ENCODE assay signal across 1 cellular context in genomic region chr2:37588316-37588777, GRCh38.
TF ChIP-seq lines count a peak whose summit lies in the region.

No MANE protein-coding gene starts in this region.

TF ChIP-seq in GM12878, 131 proteins besides CTCF, POLR2A, EP300 and RAD21 (continued from another document):
- peak; percentile 62 for TF ChIP-seq PKNOX1 (IDR thresholded peaks at IDR 0.05)
- TF ChIP-seq ZBED1 (IDR thresholded peaks at IDR 0.05; ENCODE audit: borderline replicate concordance): no peak; the same call in 1 of the 2 replicates
- no peak; the same call in 1 of the 2 replicates for TF ChIP-seq NBN (IDR thresholded peaks at IDR 0.05)
- no peak for TF ChIP-seq NFYA (IDR thresholded peaks at IDR 0.05; ENCODE audit: borderline replicate concordance, low read depth, low read length)
- peak; percentile 83 for TF ChIP-seq HDGF (IDR thresholded peaks at IDR 0.05)
- TF ChIP-seq ZNF592 (IDR thresholded peaks at IDR 0.05): no peak
- peak; percentile 34; the same call in 1 of the 2 replicates for TF ChIP-seq FOXK2 (IDR thresholded peaks at IDR 0.05)
- no peak for TF ChIP-seq RELA (IDR thresholded peaks at IDR 0.05; ENCODE audit: borderline replicate concordance, partially characterized antibody)
- no peak for TF ChIP-seq BMI1 (IDR thresholded peaks at IDR 0.05; ENCODE audit: borderline replicate concordance)
- no peak for TF ChIP-seq SREBF1 (IDR thresholded peaks at IDR 0.05; ENCODE audit: low read length)
- TF ChIP-seq EED (IDR thresholded peaks at IDR 0.05; ENCODE audit: low read depth): peak; percentile 24; the same call in 1 of the 2 replicates
- no peak for TF ChIP-seq SKIL (IDR thresholded peaks at IDR 0.05; ENCODE audit: low read depth, poor library complexity, severe bottlenecking)
- no peak for TF ChIP-seq NFXL1 (IDR thresholded peaks at IDR 0.05; ENCODE audit: borderline replicate concordance)
- no peak for TF ChIP-seq LARP7 (IDR thresholded peaks at IDR 0.05)
- TF ChIP-seq SIX5 (IDR thresholded peaks at IDR 0.05; ENCODE audit: low read depth, low read length, severe bottlenecking): no peak
- no peak for TF ChIP-seq WRNIP1 (IDR thresholded peaks at IDR 0.05; ENCODE audit: borderline replicate concordance, low read depth, low read length)
- TF ChIP-seq RELB (IDR thresholded peaks at IDR 0.05; ENCODE audit: low read depth): no peak
- no peak for TF ChIP-seq DPF2 (IDR thresholded peaks at IDR 0.05)
- no peak for TF ChIP-seq TCF3 (IDR thresholded peaks at IDR 0.05; ENCODE audit: borderline replicate concordance, insufficient read depth, low read depth, low read length)
- no peak for TF ChIP-seq NKRF (conservative IDR thresholded peaks at IDR 0.05)
- no peak for TF ChIP-seq NR2C2 (IDR thresholded peaks at IDR 0.05; ENCODE audit: borderline replicate concordance, control insufficient read depth, insufficient read length, low read depth)
- TF ChIP-seq ZNF687 (IDR thresholded peaks at IDR 0.05): no peak
